17 cellular contexts compared by ENCODE assay signal in the genomic region with DNA sequence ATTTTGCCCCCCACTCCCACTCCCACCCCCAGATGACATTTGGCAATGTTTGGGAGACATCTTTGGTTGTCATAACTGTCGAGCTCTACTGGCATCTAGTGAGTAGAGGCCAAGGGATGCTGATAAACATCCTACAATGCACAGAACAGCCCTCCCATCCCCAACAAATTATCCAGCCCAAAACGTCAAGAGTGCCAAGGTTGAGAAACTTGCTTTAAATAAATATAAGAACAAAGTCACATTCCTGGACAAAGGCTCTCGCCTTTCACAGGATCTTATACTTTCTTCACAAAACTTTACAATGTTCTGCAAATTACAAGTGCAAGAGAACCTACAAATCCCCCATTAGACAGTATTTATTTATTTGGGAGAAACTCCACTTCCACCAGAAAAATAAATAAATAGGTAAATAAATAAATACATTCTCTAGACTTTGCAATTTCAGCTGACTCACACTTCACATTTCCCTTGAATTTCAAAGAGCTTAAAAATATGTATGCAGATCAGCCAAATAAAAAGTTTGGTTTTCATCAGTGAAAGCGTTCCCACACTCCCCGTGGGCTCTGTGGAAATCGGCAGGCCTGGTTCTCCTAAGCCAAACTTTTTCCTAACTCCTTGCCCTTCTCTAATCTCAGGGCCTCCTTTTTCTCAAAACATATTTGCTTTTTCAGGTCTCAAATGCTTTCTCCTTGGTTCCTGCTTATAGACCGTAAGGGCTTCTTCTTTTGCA. TPM values are rescaled to one million over a fixed set of nuclear protein-coding genes. Genes with fewer than 3 reads are reported as not detected.
DNase-seq lines count a peak whose midpoint lies in the region; ATAC-seq lines count a peak whose summit lies in the region.
"Had no signal": no experiment of that assay in that cellular context is flagged by ENCODE, and none has a peak within 500 bp of the region (broad histone marks: within the 10 kb centered on the region; RNA-seq: fewer than 3 reads in every experiment).

No MANE protein-coding gene starts in this region.

- H3K36me3 ChIP-seq in adipocyte (ENCODE audit: control insufficient read depth, insufficient read depth, low read length, severe bottlenecking): no peaks in the 10 kb centered on the region
- H3K36me3 ChIP-seq: BE2C had no signal

- DNase-seq in AG20443 (ENCODE audit: low spot score) (peak; percentile 14), adipocyte (ENCODE audit: low read depth) (peak; percentile 63), fibroblast of peridontal ligament (ENCODE audit: extremely low read depth) (peak; percentile 75), sciatic nerve (ENCODE audit: low spot score) (no peak), NCI-H2029 treated with DMSO at 0.1 percent for 48 hours (lab: John Stamatoyannopoulos, UW) (no peak), NCI-H524 treated with DMSO at 0.1 percent for 48 hours (lab: John Stamatoyannopoulos, UW) (no peak)
- DNase-seq: ACHN; BE2C; CD4-positive, alpha-beta memory T cell; DMS153; DMS79 treated with DMSO at 0.1 percent for 48 hours; EL; GOT3; H9 had no signal

- no peaks in the 10 kb centered on the region for H3K27me3 ChIP-seq in adipocyte (replicated peaks; ENCODE audit: control insufficient read depth, insufficient read depth, low read length)
- H3K27me3 ChIP-seq: BE2C had no signal

- intact Hi-C loops in sciatic nerve (cut with DNase I): no loop called here

- H3K4me1 ChIP-seq in adipocyte (ENCODE audit: control insufficient read depth, insufficient read depth, low read length): peaks cover 37% of the 10 kb centered on the region
- H3K4me1 ChIP-seq: BE2C had no signal

- H3K9ac ChIP-seq in adipocyte (ENCODE audit: low read length): peak overlapping the region; percentile 53

- no peak overlapping the region for H3K4me3 ChIP-seq in adipocyte (ENCODE audit: low read length)

- peak; percentile 58 for ATAC-seq in sciatic nerve
- ATAC-seq in GM19023 (IDR thresholded peaks at IDR 0.05; ENCODE audit: unreplicated experiment): no peak

- no peaks in the 10 kb centered on the region for H3K9me3 ChIP-seq in adipocyte (ENCODE audit: control insufficient read depth, low read length)
- H3K9me3 ChIP-seq: BE2C had no signal

RNA-seq across cellular contexts. Expression of gene CPA3, which starts 12.7 kb away (rescaled TPM):
- total RNA-seq in sciatic nerve: 10.3 TPM
- total RNA-seq: A172; CD4-positive, alpha-beta memory T cell; H9; HT-29 had no signal

RNA-seq across cellular contexts. Expression of gene CPB1, which starts 24.8 kb away (rescaled TPM):
- 5.0 TPM for total RNA-seq in sciatic nerve
- total RNA-seq: A172; CD4-positive, alpha-beta memory T cell; H9; HT-29 had no signal

Comparison
In these comparisons a context has a peak if more than half of its experiments do, and no peak if none do; other contexts are left out.
1. DNase-seq: peak in AG20443 (single experiment), adipocyte (single experiment) and fibroblast of peridontal ligament (single experiment); none in sciatic nerve (single experiment), NCI-H2029 treated with DMSO at 0.1 percent for 48 hours (single experiment) and NCI-H524 treated with DMSO at 0.1 percent for 48 hours (single experiment).